1 cellular context compared by ENCODE assay signal in genomic region chr1:15207829-15208429, GRCh38.
TF ChIP-seq lines count a peak whose summit lies in the region.

No MANE protein-coding gene starts in this region.

TF ChIP-seq in GM23338, 12 proteins besides CTCF, POLR2A, EP300 and RAD21 (continued from another document):
- TF ChIP-seq ZNF462 (CRISPR knock-in tag; IDR thresholded peaks at IDR 0.05), result no peak
